19 cellular contexts compared by ENCODE assay signal in genomic region chr16:10907757-10908045, GRCh38.
"Had no signal": no experiment of that assay in that cellular context is flagged by ENCODE, and none has a peak within 500 bp of the region (broad histone marks: within the 10 kb centered on the region; RNA-seq: fewer than 3 reads in every experiment).

No MANE protein-coding gene starts in this region.

- ATAC-seq: activated CD4-positive, CD25-positive, alpha-beta regulatory T cell treated with anti-CD3 and anti-CD28 coated beads, Interleukin-2, amount 50 U/mL, for 24 hours; activated CD8-positive, alpha-beta T cell treated with anti-CD3 and anti-CD28 coated beads, Interleukin-2, amount 10 ng/mL, durations not matched to agents 7 days and 5 days had no signal

- H3K4me1 ChIP-seq: adrenal gland, SJSA1 had no signal

- H3K27ac ChIP-seq: adrenal gland, SJSA1 had no signal

- H3K27me3 ChIP-seq: adrenal gland, MG63, SJSA1 had no signal

- H3K36me3 ChIP-seq: MG63, SJSA1 had no signal

- H3K9me3 ChIP-seq: adrenal gland, SJSA1 had no signal

- H3K4me3 ChIP-seq: adrenal gland, MG63, SJSA1 had no signal

- DNase-seq: activated CD4-positive, alpha-beta T cell treated with anti-CD3 and anti-CD28 coated beads for 48 hours; activated CD4-positive, alpha-beta T cell treated with anti-CD3 and anti-CD28 coated beads, Interleukin-2, amount 50 U/mL, for 4 hours; activated CD8-positive, alpha-beta memory T cell treated with anti-CD3 and anti-CD28 coated beads, Interleukin-2, amount 50 U/mL, for 48 hours; activated CD8-positive, alpha-beta T cell treated with anti-CD3 and anti-CD28 coated beads, Interleukin-2, amount 10 ng/mL, durations not matched to agents 7 days and 5 days; activated naive CD4-positive, alpha-beta T cell treated with anti-CD3 and anti-CD28 coated beads, Interleukin-2, amount 50 U/mL, for 16 hours; activated naive CD8-positive, alpha-beta T cell treated with anti-CD3 and anti-CD28 coated beads, Interleukin-2, amount 10 ng/mL, durations not matched to agents 7 days and 5 days; activated T-cell treated with anti-CD3 and anti-CD28 coated beads, Interleukin-2, amount 50 U/mL, for 1 hour; adrenal gland; cerebellar nuclear complex; MG63; NCI-H1105; NCI-H1436; NCI-H1694 treated with DMSO at 0.1 percent for 48 hours; NCI-H2081; NCI-H446; NCI-H524; NCI-H748 treated with DMSO at 0.1 percent for 48 hours had no signal
